In genomic region chr9:38136386-38136785, GRCh38 we compare ENCODE assay signal across 1 cellular context.
TF ChIP-seq lines count a peak whose summit lies in the region.

No MANE protein-coding gene starts in this region.

TF ChIP-seq in GM12878, 131 proteins besides CTCF, POLR2A, EP300 and RAD21 (continued from another document):
- TF ChIP-seq RELB (IDR thresholded peaks at IDR 0.05; ENCODE audit: low read depth) (peak; percentile 53; the same call in 1 of the 2 replicates), HSF1 (IDR thresholded peaks at IDR 0.05; ENCODE audit: low read depth, low read length) (no peak), SMC3 (IDR thresholded peaks at IDR 0.05; ENCODE audit: borderline replicate concordance, low read length) (no peak), NKRF (conservative IDR thresholded peaks at IDR 0.05) (0 out of 2 replicates have a peak, but pooled peaks have one; percentile 34), IKZF2 (IDR thresholded peaks at IDR 0.05) (peak; percentile 19 to 32; a peak in 1 of 4 replicates), CBFB (IDR thresholded peaks at IDR 0.05; ENCODE audit: low read depth) (no peak), ZNF592 (IDR thresholded peaks at IDR 0.05) (0 out of 2 replicates have a peak, but pooled peaks have one; percentile 42), MAX (IDR thresholded peaks at IDR 0.05; ENCODE audit: low read depth, low read length) (no peak), MXI1 (IDR thresholded peaks at IDR 0.05; ENCODE audit: low read depth, low read length) (no peak), MEF2B (IDR thresholded peaks at IDR 0.05; ENCODE audit: partially characterized antibody, poor library complexity, severe bottlenecking) (peak; percentile 11), ZNF207 (IDR thresholded peaks at IDR 0.05; ENCODE audit: borderline replicate concordance) (no peak), HCFC1 (IDR thresholded peaks at IDR 0.05; ENCODE audit: low read length) (no peak), MEF2A (IDR thresholded peaks at IDR 0.05; ENCODE audit: insufficient read depth, low read depth, low read length) (no peak), YY1 (IDR thresholded peaks at IDR 0.05; ENCODE audit: low read depth, low read length) (no peak), ZNF687 (IDR thresholded peaks at IDR 0.05) (peak; percentile 75)
